Comparison of ENCODE assay signal across 12 cellular contexts in genomic region chr7:70092314-70093303, GRCh38.
DNase-seq lines count a peak whose midpoint lies in the region; ATAC-seq and TF ChIP-seq lines count a peak whose summit lies in the region.
"Had no signal": no experiment of that assay in that cellular context is flagged by ENCODE, and none has a peak within 500 bp of the region (broad histone marks: within the 10 kb centered on the region; RNA-seq: fewer than 3 reads in every experiment).

No MANE protein-coding gene starts in this region.

- H3K27me3 Mint-ChIP-seq in activated T-cell treated with anti-CD3 and anti-CD28 coated beads, Interleukin-2, amount 50 U/mL, for 72 hours (ENCODE audit: low read depth) = no peaks in the 10 kb centered on the region
- H3K27me3 Mint-ChIP-seq: activated CD4-positive, alpha-beta T cell treated with anti-CD3 and anti-CD28 coated beads for 36 hours had no signal

- no peaks in the 10 kb centered on the region for H3K9me3 ChIP-seq in BE2C

- H3K4me1 Mint-ChIP-seq in activated T-cell treated with anti-CD3 and anti-CD28 coated beads, Interleukin-2, amount 50 U/mL, for 72 hours (ENCODE audit: low read depth) = no peaks in the 10 kb centered on the region
- H3K4me1 Mint-ChIP-seq: activated CD4-positive, alpha-beta T cell treated with anti-CD3 and anti-CD28 coated beads for 36 hours; immature natural killer cell had no signal

- TF ChIP-seq CTCF in BE2C (IDR thresholded peaks at IDR 0.05; ENCODE audit: low read depth, low read length) = no peak

- H3K36me3 Mint-ChIP-seq in activated T-cell treated with anti-CD3 and anti-CD28 coated beads, Interleukin-2, amount 50 U/mL, for 72 hours (ENCODE audit: insufficient read depth in 2 of 2) = no peaks in the 10 kb centered on the region
- H3K36me3 Mint-ChIP-seq: immature natural killer cell had no signal

- H3K4me3 Mint-ChIP-seq in activated T-cell treated with anti-CD3 and anti-CD28 coated beads, Interleukin-2, amount 50 U/mL, for 72 hours = no peak overlapping the region
- H3K4me3 Mint-ChIP-seq: activated CD4-positive, alpha-beta T cell treated with anti-CD3 and anti-CD28 coated beads for 36 hours; immature natural killer cell had no signal

- H3K4me3 ChIP-seq in BE2C (ENCODE audit: low read depth, low read length) = peak overlapping the region; percentile 35

- no peaks in the 10 kb centered on the region for H3K27me3 ChIP-seq in BE2C

- H3K27ac Mint-ChIP-seq in activated T-cell treated with anti-CD3 and anti-CD28 coated beads, Interleukin-2, amount 50 U/mL, for 72 hours = no peak overlapping the region
- H3K27ac Mint-ChIP-seq: activated CD4-positive, alpha-beta T cell treated with anti-CD3 and anti-CD28 coated beads for 36 hours; immature natural killer cell had no signal

- DNase-seq in BE2C (peak; percentile 71), NCI-H2029 (lab: John Stamatoyannopoulos, UW) (peak; percentile 62), astrocyte of the hippocampus (ENCODE audit: low read depth, low spot score) (peak; percentile 95), midbrain (lab: John Stamatoyannopoulos, UW) (peak; percentile 16), KG1 (lab: John Stamatoyannopoulos, UW) (no peak)
- no peak for DNase-seq in activated CD4-positive, alpha-beta T cell treated with anti-CD3 and anti-CD28 coated beads for 48 hours
- DNase-seq in activated T-cell treated with anti-CD3 and anti-CD28 coated beads, Interleukin-2, amount 50 U/mL, for 72 hours = no peak
- DNase-seq: activated CD4-positive, alpha-beta T cell treated with anti-CD3 and anti-CD28 coated beads for 36 hours; immature natural killer cell; NCI-H1048; trophoblast cell had no signal

- ATAC-seq in HG02938 (IDR thresholded peaks at IDR 0.05; ENCODE audit: unreplicated experiment) = no peak
- no peak for ATAC-seq in activated T-cell treated with anti-CD3 and anti-CD28 coated beads, Interleukin-2, amount 50 U/mL, for 72 hours (replicated peaks in 1 of 2)
- ATAC-seq: activated CD4-positive, alpha-beta T cell treated with anti-CD3 and anti-CD28 coated beads for 36 hours had no signal

- peaks cover 25% of the 10 kb centered on the region for H3K4me1 ChIP-seq in BE2C

- H3K9me3 Mint-ChIP-seq in activated T-cell treated with anti-CD3 and anti-CD28 coated beads, Interleukin-2, amount 50 U/mL, for 72 hours = peaks cover 0 to 2% of the 10 kb centered on the region in 2 donors

- no peaks in the 10 kb centered on the region for H3K36me3 ChIP-seq in BE2C

Comparison
In these comparisons a context has a peak if more than half of its experiments do, and no peak if none do; other contexts are left out.
1. DNase-seq: peak in BE2C (single experiment), NCI-H2029 (single experiment), astrocyte of the hippocampus (single experiment) and midbrain (single experiment); none in activated CD4-positive, alpha-beta T cell treated with anti-CD3 and anti-CD28 coated beads for 48 hours (single experiment), activated T-cell treated with anti-CD3 and anti-CD28 coated beads, Interleukin-2, amount 50 U/mL, for 72 hours (0 of 2) and KG1 (single experiment).